In genomic region chr18:49814147-49814499, GRCh38 we compare ENCODE assay signal across 1 cellular context.
TF ChIP-seq lines count a peak whose summit lies in the region.

No MANE protein-coding gene starts in this region.

TF ChIP-seq in HEK293T, 16 proteins besides CTCF, POLR2A, EP300 and RAD21 (continued from another document):
- TF ChIP-seq FOXK2 (IDR thresholded peaks at IDR 0.05) = no peak
- no peak for TF ChIP-seq ZNF384 (IDR thresholded peaks at IDR 0.05)
